8 cellular contexts compared by ENCODE assay signal in genomic region chr5:134436523-134437339, GRCh38. TPM values are rescaled to one million over a fixed set of nuclear protein-coding genes. Genes with fewer than 3 reads are reported as not detected.
DNase-seq lines count a peak whose midpoint lies in the region; ATAC-seq, FAIRE-seq and TF ChIP-seq lines count a peak whose summit lies in the region.

No MANE protein-coding gene starts in this region.

- H3K9me3 ChIP-seq in endothelial cell of umbilical vein (replicated peaks; ENCODE audit: control insufficient read depth, insufficient read depth, low read length): no peaks in the 10 kb centered on the region
- no peaks in the 10 kb centered on the region for H3K9me3 ChIP-seq in naive thymus-derived CD4-positive, alpha-beta T cell (ENCODE audit: control insufficient read depth in 2 of 3, low read length in 3 of 3)

- TF ChIP-seq POLR2A in endothelial cell of umbilical vein (IDR thresholded peaks at IDR 0.05; ENCODE audit: low read depth, low read length): no peak

- H3K9me1 ChIP-seq in endothelial cell of umbilical vein (replicated peaks; ENCODE audit: control insufficient read depth, extremely low read depth, insufficient read depth, low read length): no peaks in the 10 kb centered on the region

- BruUV-seq in endothelial cell of umbilical vein (replicated peaks; lab: Mats Ljungman, UMichigan): no TSS peak

- H3K36me3 ChIP-seq in endothelial cell of umbilical vein (ENCODE audit: control insufficient read depth in 2 of 2, extremely low read depth in 1 of 2, insufficient read depth in 2 of 2, low read length in 2 of 2): no peaks in the 10 kb centered on the region
- no peaks in the 10 kb centered on the region for H3K36me3 ChIP-seq in naive thymus-derived CD4-positive, alpha-beta T cell (ENCODE audit: control insufficient read depth in 2 of 3, insufficient read depth in 3 of 3, low read length in 3 of 3)

- no peaks in the 10 kb centered on the region for H4K20me1 ChIP-seq in endothelial cell of umbilical vein (replicated peaks; ENCODE audit: control insufficient read depth, extremely low read depth, insufficient read depth, low read length)

- H3K79me2 ChIP-seq in endothelial cell of umbilical vein (ENCODE audit: control insufficient read depth, insufficient read depth, low read length): no peaks in the 10 kb centered on the region

- H3K4me2 ChIP-seq in endothelial cell of umbilical vein (ENCODE audit: insufficient read depth, low read length): no peak overlapping the region

- ATAC-seq in GM18520 (IDR thresholded peaks at IDR 0.05; ENCODE audit: unreplicated experiment) (peak; percentile 53), HG02943 (IDR thresholded peaks at IDR 0.05; ENCODE audit: low read depth, unreplicated experiment) (peak; percentile 93)
- ATAC-seq in activated CD8-positive, alpha-beta T cell treated with anti-CD3 and anti-CD28 coated beads for 36 hours: peak; percentile 84
- ATAC-seq in naive thymus-derived CD4-positive, alpha-beta T cell: peak; percentile 92

- H3K27ac ChIP-seq in endothelial cell of umbilical vein (ENCODE audit: insufficient read depth, low read depth, low read length): no peak overlapping the region
- H3K27ac ChIP-seq in naive thymus-derived CD4-positive, alpha-beta T cell (ENCODE audit: low read depth, low read length): no peak overlapping the region

- H2AFZ ChIP-seq in endothelial cell of umbilical vein (ENCODE audit: low read depth, low read length): peak overlapping the region; percentile 43

- no peaks in the 10 kb centered on the region for H3K9me3 Mint-ChIP-seq in activated CD8-positive, alpha-beta T cell treated with anti-CD3 and anti-CD28 coated beads for 36 hours
- H3K9me3 Mint-ChIP-seq in naive thymus-derived CD4-positive, alpha-beta T cell: no peaks in the 10 kb centered on the region

- H3K4me1 Mint-ChIP-seq in activated CD8-positive, alpha-beta T cell treated with anti-CD3 and anti-CD28 coated beads for 36 hours (ENCODE audit: low read depth): peaks cover 33% of the 10 kb centered on the region
- H3K4me1 Mint-ChIP-seq in naive thymus-derived CD4-positive, alpha-beta T cell: peaks cover 0 to 31% (median 14%) of the 10 kb centered on the region in 7 donors

- no peak for FAIRE-seq in endothelial cell of umbilical vein (lab: Jason Lieb, UNC)

- peak overlapping the region; percentile 6 for H3K4me3 Mint-ChIP-seq in activated CD8-positive, alpha-beta T cell treated with anti-CD3 and anti-CD28 coated beads for 36 hours
- peak overlapping the region in 9 of 10 donors; percentile 20 to 65 (median 51) for H3K4me3 Mint-ChIP-seq in naive thymus-derived CD4-positive, alpha-beta T cell

- H3K9ac ChIP-seq in endothelial cell of umbilical vein (replicated peaks; ENCODE audit: extremely low read depth, insufficient read depth, low read length): no peak overlapping the region

- dilution Hi-C loops in endothelial cell of umbilical vein (cut with MboI; ENCODE audit: extremely low pct_ligation_motif_present, low sequenced_read_pairs): no loop called here

- peak overlapping the region; percentile 32 for H3K27ac Mint-ChIP-seq in activated CD8-positive, alpha-beta T cell treated with anti-CD3 and anti-CD28 coated beads for 36 hours
- H3K27ac Mint-ChIP-seq in naive thymus-derived CD4-positive, alpha-beta T cell: peak overlapping the region; percentile 47 to 85 (median 74)

- no peak for TF ChIP-seq CTCF in activated CD8-positive, alpha-beta T cell treated with anti-CD3 and anti-CD28 coated beads for 36 hours (IDR thresholded peaks at IDR 0.05)
- TF ChIP-seq CTCF in endothelial cell of umbilical vein (IDR thresholded peaks at IDR 0.05; ENCODE audit: extremely low read depth in 1 of 2, insufficient read depth in 1 of 2, low read depth in 1 of 2, low read length in 2 of 2): no peak

- POLR2A ChIA-PET in activated CD8-positive, alpha-beta T cell treated with anti-CD3 and anti-CD28 coated beads for 36 hours (lab: Charles Lee): interaction anchor here (0.7 to 2.5 kb wide), 8 partner anchors 21 to 159 kb away, joined by 3 to 7 read pairs (median 4); partner anchors contain the start of genes JADE2 and UBE2B
- POLR2A ChIA-PET in endothelial cell of umbilical vein (lab: Charles Lee): interaction anchor here (0.6 to 1.2 kb wide), 4 partner anchors 65 to 371 kb away, joined by 4 read pairs; no protein-coding TSS in a partner anchor
- POLR2A ChIA-PET in naive thymus-derived CD4-positive, alpha-beta T cell (lab: Charles Lee): interaction anchor here (1.5 to 1.9 kb wide), 2 partner anchors 25 to 88 kb away, joined by 5 to 9 read pairs; partner anchors contain the start of genes CDKN2AIPNL and JADE2

- DNase-seq in NCI-H2196 (lab: John Stamatoyannopoulos, UW; ENCODE audit: unreplicated experiment) (peak; percentile 91), endothelial cell of umbilical vein (ENCODE audit: low read depth, low spot score) (peak; percentile 69), stromal cell of bone marrow (ENCODE audit: low read depth) (peak; percentile 89), NCI-H446 (lab: John Stamatoyannopoulos, UW) (no peak)
- DNase-seq in activated CD8-positive, alpha-beta T cell treated with anti-CD3 and anti-CD28 coated beads for 36 hours: peak; percentile 84
- peak; percentile 29 to 65 (median 50) for DNase-seq in naive thymus-derived CD4-positive, alpha-beta T cell

- no peaks in the 10 kb centered on the region for H3K36me3 Mint-ChIP-seq in activated CD8-positive, alpha-beta T cell treated with anti-CD3 and anti-CD28 coated beads for 36 hours (ENCODE audit: low read depth)
- H3K36me3 Mint-ChIP-seq in naive thymus-derived CD4-positive, alpha-beta T cell: no peaks in the 10 kb centered on the region

- H3K4me1 ChIP-seq in endothelial cell of umbilical vein (ENCODE audit: control insufficient read depth, extremely low read depth, insufficient read depth, low read length): peaks cover 5% of the 10 kb centered on the region
- peaks cover 0 to 11% of the 10 kb centered on the region in 2 donors for H3K4me1 ChIP-seq in naive thymus-derived CD4-positive, alpha-beta T cell (ENCODE audit: control insufficient read depth in 2 of 2, insufficient read depth in 2 of 2, low read length in 2 of 2)

- H3K27me3 ChIP-seq in endothelial cell of umbilical vein (ENCODE audit: control insufficient read depth in 2 of 2, insufficient read depth in 2 of 2, low read length in 2 of 2): no peaks in the 10 kb centered on the region
- H3K27me3 ChIP-seq in naive thymus-derived CD4-positive, alpha-beta T cell (ENCODE audit: control insufficient read depth in 2 of 2, insufficient read depth in 2 of 2, low read length in 2 of 2): no peaks in the 10 kb centered on the region

- CTCF ChIA-PET in activated CD8-positive, alpha-beta T cell treated with anti-CD3 and anti-CD28 coated beads for 36 hours (lab: Charles Lee): interaction anchor here (1.0 to 2.3 kb wide), 6 partner anchors 22 to 151 kb away, joined by 3 to 7 read pairs (median 5); partner anchors contain the start of gene CDKN2AIPNL
- CTCF ChIA-PET in endothelial cell of umbilical vein (lab: Charles Lee): interaction anchor here (0.9 to 2.0 kb wide), 7 partner anchors 9 to 141 kb away, joined by 3 to 9 read pairs (median 6); partner anchors contain the start of gene CDKN2AIPNL
- CTCF ChIA-PET in naive thymus-derived CD4-positive, alpha-beta T cell (lab: Charles Lee): interaction anchor here (0.7 to 1.4 kb wide), 2 partner anchors 26 to 150 kb away, joined by 3 read pairs; no protein-coding TSS in a partner anchor

- no peaks in the 10 kb centered on the region for H3K27me3 Mint-ChIP-seq in activated CD8-positive, alpha-beta T cell treated with anti-CD3 and anti-CD28 coated beads for 36 hours
- H3K27me3 Mint-ChIP-seq in naive thymus-derived CD4-positive, alpha-beta T cell: no peaks in the 10 kb centered on the region

- intact Hi-C loops in activated CD8-positive, alpha-beta T cell treated with anti-CD3 and anti-CD28 coated beads for 36 hours (cut with micrococcal nuclease): no loop called here
- intact Hi-C loops in endothelial cell of umbilical vein (cut with micrococcal nuclease): loop anchor here (1.0 to 2.0 kb wide), 2 partner anchors 24 to 66 kb away; no protein-coding TSS in a partner anchor
- intact Hi-C loops in naive thymus-derived CD4-positive, alpha-beta T cell (cut with micrococcal nuclease): loop anchor here (1.0 to 2.0 kb wide), 3 partner anchors 24 to 89 kb away; partner anchors contain the start of genes JADE2 (in 2 of the 2) and UBE2B (in 1 of the 2)

- H3K4me3 ChIP-seq in endothelial cell of umbilical vein (replicated peaks in 1 of 3; ENCODE audit: insufficient read depth in 1 of 3, low read depth in 1 of 3, low read length in 3 of 3): no peak overlapping the region
- H3K4me3 ChIP-seq in naive thymus-derived CD4-positive, alpha-beta T cell (ENCODE audit: low read length): peak overlapping the region; percentile 24

TF ChIP-seq in endothelial cell of umbilical vein, 7 proteins besides CTCF, POLR2A, EP300 and RAD21:
- no peak for TF ChIP-seq POLR2AphosphoS5 (IDR thresholded peaks at IDR 0.05; ENCODE audit: insufficient read depth, low read depth, low read length)
- TF ChIP-seq GATA2 (IDR thresholded peaks at IDR 0.05; ENCODE audit: insufficient read depth, insufficient read length, low read depth, low read length): no peak
- no peak for TF ChIP-seq FOS (IDR thresholded peaks at IDR 0.05; ENCODE audit: borderline replicate concordance, insufficient read depth, low read length)
- no peak for TF ChIP-seq MAX (IDR thresholded peaks at IDR 0.05; ENCODE audit: insufficient read depth, insufficient read length)
- TF ChIP-seq JUN (IDR thresholded peaks at IDR 0.05; ENCODE audit: borderline replicate concordance, insufficient read depth, insufficient read length, low read depth): no peak
- TF ChIP-seq EZH2 (IDR thresholded peaks at IDR 0.05; ENCODE audit: borderline replicate concordance, low read depth, low read length, severe bottlenecking): no peak
- no peak for TF ChIP-seq MYC (IDR thresholded peaks at IDR 0.05; ENCODE audit: low read depth, low read length)

RNA-seq across cellular contexts. Expression of gene CDKN2AIPNL, which starts 25.1 kb away (rescaled TPM):
- total RNA-seq in activated CD8-positive, alpha-beta T cell treated with anti-CD3 and anti-CD28 coated beads for 36 hours: 10 to 100 TPM; 38.2 to 41.1 TPM
- total RNA-seq in endothelial cell of umbilical vein: 35.1 and 36.5 TPM in 2 replicates
- polyA plus RNA-seq in endothelial cell of umbilical vein: 17.7 and 22.2 TPM in 2 replicates
- polyA plus RNA-seq in endothelial cell of umbilical vein (2011; cell fraction: cytosol; rRNA removed): 26.2 and 26.7 TPM in 2 replicates
- polyA plus RNA-seq in endothelial cell of umbilical vein (2011; cell fraction: nucleus; rRNA removed): 4.2 and 7.6 TPM in 2 replicates
- polyA plus RNA-seq in endothelial cell of umbilical vein (2012): 25.0 and 30.5 TPM in 2 replicates
- polyA minus RNA-seq in endothelial cell of umbilical vein: 7.3 and 7.7 TPM in 2 replicates
- 14.2 TPM for polyA minus RNA-seq in endothelial cell of umbilical vein (2011; cell fraction: cytosol; rRNA and poly(A)+ RNA removed)
- polyA minus RNA-seq in endothelial cell of umbilical vein (2011; cell fraction: nucleus; rRNA and poly(A)+ RNA removed): 2.1 and 3.5 TPM in 2 replicates
- 10 to 100 TPM; 11.5 to 20.8 (median 16.8) TPM for total RNA-seq in naive thymus-derived CD4-positive, alpha-beta T cell
- polyA plus RNA-seq in naive thymus-derived CD4-positive, alpha-beta T cell: 10 to 100 TPM; 25.8 to 29.1 TPM

Comparison
In these comparisons a context has a peak if more than half of its experiments do, and no peak if none do; other contexts are left out.
1. DNase-seq: peak in NCI-H2196 (single experiment), activated CD8-positive, alpha-beta T cell treated with anti-CD3 and anti-CD28 coated beads for 36 hours (single experiment), endothelial cell of umbilical vein (single experiment), naive thymus-derived CD4-positive, alpha-beta T cell (9 of 9) and stromal cell of bone marrow (single experiment); none in NCI-H446 (0 of 2).
2. Peak in every context shown above with its lines, with median percentiles within 50 percentile points of each other: ATAC-seq.